22 cellular contexts compared by ENCODE assay signal in the genomic region with DNA sequence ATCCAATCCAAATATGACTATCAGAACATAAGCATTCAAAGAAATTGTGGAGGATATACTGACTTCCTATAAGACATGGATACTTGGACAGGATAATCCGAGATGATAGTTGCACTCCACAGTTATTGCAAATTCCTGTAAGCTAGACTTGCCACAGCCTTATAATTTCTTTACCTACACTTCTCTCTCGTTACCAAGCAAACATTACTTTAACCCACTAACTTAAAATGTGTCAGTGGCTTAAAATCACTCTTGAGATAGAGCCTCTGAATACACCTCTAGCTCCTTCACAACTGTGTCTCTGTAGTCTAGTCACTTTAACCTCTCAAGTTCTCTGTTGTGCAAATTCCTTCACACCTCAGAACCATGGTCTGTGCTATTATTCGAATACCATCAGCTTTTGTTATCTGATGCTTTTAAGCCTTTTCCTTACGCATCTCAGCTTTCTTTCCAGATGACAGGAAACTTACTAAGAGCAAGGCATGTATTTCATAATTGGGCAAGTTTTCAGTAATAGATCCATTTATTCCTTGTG.
"Had no signal": no experiment of that assay in that cellular context is flagged by ENCODE, and none has a peak within 500 bp of the region (broad histone marks: within the 10 kb centered on the region; RNA-seq: fewer than 3 reads in every experiment).

No MANE protein-coding gene starts in this region.

- ATAC-seq: HepG2, Panc1, PC-3 had no signal

- H3K4me2 ChIP-seq: KMS-11, SK-N-SH had no signal

- H3K27ac ChIP-seq: KMS-11, RWPE1 had no signal

- H3K9me3 ChIP-seq: SK-N-SH had no signal

- H3K9ac ChIP-seq: KMS-11, SK-N-SH had no signal

- FAIRE-seq: HepG2 had no signal

- DNase-seq: IMR-90, Kasumi-1, MM.1S, NCI-H1092 treated with DMSO at 0.1 percent for 48 hours, NCI-H1436, NCI-H187, NCI-H2029, NCI-H2081 treated with DMSO at 0.1 percent for 48 hours, NCI-H2171, NCI-H226, NCI-H446, NCI-H510A, NCI-H524 treated with DMSO at 0.1 percent for 48 hours, NCI-H69, NCI-H774, PC-3, SHP77, SK-N-SH had no signal
